10 cellular contexts compared by ENCODE assay signal in genomic region chr5:59496524-59497134, GRCh38.
DNase-seq lines count a peak whose midpoint lies in the region; ATAC-seq, FAIRE-seq and TF ChIP-seq lines count a peak whose summit lies in the region.
"Had no signal": no experiment of that assay in that cellular context is flagged by ENCODE, and none has a peak within 500 bp of the region (broad histone marks: within the 10 kb centered on the region; RNA-seq: fewer than 3 reads in every experiment).

No MANE protein-coding gene starts in this region.

- H3F3A ChIP-seq in SU-DHL-6 (ENCODE audit: insufficient read depth): no peaks in the 10 kb centered on the region

- no peaks in the 10 kb centered on the region for H4K20me1 ChIP-seq in SU-DHL-6 (ENCODE audit: low read depth, low read length)
- H4K20me1 ChIP-seq in HepG2 (ENCODE audit: insufficient read depth, low read length): no peaks in the 10 kb centered on the region

- H3K79me2 ChIP-seq in SU-DHL-6 (ENCODE audit: insufficient read depth, low read length) (no peaks in the 10 kb centered on the region), HepG2 (ENCODE audit: insufficient read depth, low read length) (no peaks in the 10 kb centered on the region)

- no peak overlapping the region for H3K27ac Mint-ChIP-seq in CD8-positive, alpha-beta T cell
- H3K27ac Mint-ChIP-seq: IgD-negative memory B cell had no signal

- H3K4me3 Mint-ChIP-seq in CD8-positive, alpha-beta T cell: no peak overlapping the region
- H3K4me3 Mint-ChIP-seq: brain, IgD-negative memory B cell had no signal

- H3K4me1 ChIP-seq in HepG2 (ENCODE audit: insufficient read depth, low read length): no peaks in the 10 kb centered on the region
- H3K4me1 ChIP-seq in CD8-positive, alpha-beta T cell (ENCODE audit: insufficient read depth, low read length): no peaks in the 10 kb centered on the region

- peaks cover 5% of the 10 kb centered on the region for H3K27me3 Mint-ChIP-seq in CD8-positive, alpha-beta T cell (ENCODE audit: low read depth)

- 52% methylated on average over 6 of the region's 17 CpGs for WGBS in HepG2 (ENCODE audit: low lambda C conversion rate)

- ATAC-seq in HepG2 (no peak; the same call in 2 of the 3 replicates), HG02970 (IDR thresholded peaks at IDR 0.05; ENCODE audit: low FRiP score, unreplicated experiment) (no peak)
- no peak for ATAC-seq in CD8-positive, alpha-beta T cell

- in situ Hi-C loops in HepG2 (cut with HindIII; ENCODE audit: extremely low pct_ligation_motif_present, low pct_unique_long_range_greater_than_20kb): no loop called here

- FAIRE-seq in HepG2 (lab: Jason Lieb, UNC): no peak

- H3K9me2 ChIP-seq in SU-DHL-6 (replicated peaks; ENCODE audit: insufficient read depth, low read length): no peaks in the 10 kb centered on the region

- H2AFZ ChIP-seq in SU-DHL-6 (ENCODE audit: low read depth, low read length, severe bottlenecking) (no peak overlapping the region), HepG2 (ENCODE audit: low read length) (no peak overlapping the region)

- H3K9me3 ChIP-seq in SU-DHL-6 (ENCODE audit: insufficient read depth, low read length): no peaks in the 10 kb centered on the region
- no peaks in the 10 kb centered on the region for H3K9me3 ChIP-seq in HepG2 (ENCODE audit: low read length)
- H3K9me3 ChIP-seq in CD8-positive, alpha-beta T cell (ENCODE audit: low read length): no peaks in the 10 kb centered on the region

- POLR2A ChIA-PET in HepG2 (lab: Yijun Ruan, JAX): no interaction called here
- POLR2A ChIA-PET in CD8-positive, alpha-beta T cell (lab: Charles Lee): interaction anchor here (0.6 to 1.0 kb wide), 2 partner anchors 9 to 26 kb away, joined by 3 read pairs; no protein-coding TSS in a partner anchor

- no peak for TF ChIP-seq RAD21 in HepG2 (CRISPR knock-in tag; IDR thresholded peaks at IDR 0.05)

- peak; percentile 68 for TF ChIP-seq CTCF in GM06990 (IDR thresholded peaks at IDR 0.05; ENCODE audit: insufficient read depth, low read length, poor library complexity, severe bottlenecking)
- peak; percentile 68 for TF ChIP-seq CTCF in SU-DHL-6 (IDR thresholded peaks at IDR 0.05; ENCODE audit: insufficient read depth, low read length, poor library complexity, severe bottlenecking)
- peak; percentile 58 for TF ChIP-seq CTCF in HepG2 (CRISPR knock-in tag; IDR thresholded peaks at IDR 0.05)
- TF ChIP-seq CTCF in CD8-positive, alpha-beta T cell (IDR thresholded peaks at IDR 0.05): no peak

- H3K4me2 ChIP-seq in SU-DHL-6 (ENCODE audit: low read depth, low read length, poor library complexity, severe bottlenecking): no peak overlapping the region
- no peak overlapping the region for H3K4me2 ChIP-seq in HepG2 (ENCODE audit: low read depth, low read length)

- intact Hi-C loops in HepG2 (cut with micrococcal nuclease; ENCODE audit: unreplicated experiment): loop anchor here (5.0 kb wide), 1 partner anchor 109 kb away; no protein-coding TSS in a partner anchor
- intact Hi-C loops in CD8-positive, alpha-beta T cell (cut with DNase I, micrococcal nuclease): no loop called here

- no peak for TF ChIP-seq POLR2A in HepG2 (IDR thresholded peaks at IDR 0.05; ENCODE audit: insufficient read depth in 1 of 2, low read depth in 2 of 2, low read length in 2 of 2)

- H3K9me3 Mint-ChIP-seq in CD8-positive, alpha-beta T cell: no peaks in the 10 kb centered on the region
- H3K9me3 Mint-ChIP-seq: IgD-negative memory B cell had no signal

- CTCF ChIA-PET in HepG2 (lab: Yijun Ruan, JAX; ENCODE audit: low intra/inter-chr PET ratio, low total read pairs): no interaction called here
- CTCF ChIA-PET in CD8-positive, alpha-beta T cell (lab: Charles Lee): no interaction called here

- H3K9ac ChIP-seq in SU-DHL-6 (ENCODE audit: low read length): no peak overlapping the region
- H3K9ac ChIP-seq in HepG2 (ENCODE audit: insufficient read depth, low read depth, low read length): no peak overlapping the region

- H3K36me3 ChIP-seq in GM06990 (ENCODE audit: control insufficient read depth, insufficient read depth, low read length) (no peaks in the 10 kb centered on the region), H7 (replicated peaks; ENCODE audit: control insufficient read depth, insufficient read depth, low read length) (no peaks in the 10 kb centered on the region), SU-DHL-6 (ENCODE audit: low read length) (no peaks in the 10 kb centered on the region), HepG2 (replicated peaks in 1 of 2; ENCODE audit: control insufficient read depth in 1 of 2, insufficient read depth in 2 of 2, low read length in 2 of 2) (no peaks in the 10 kb centered on the region)
- no peaks in the 10 kb centered on the region for H3K36me3 ChIP-seq in CD8-positive, alpha-beta T cell (ENCODE audit: insufficient read depth, low read length)

- H3K4me1 Mint-ChIP-seq in CD8-positive, alpha-beta T cell (ENCODE audit: low read depth): no peaks in the 10 kb centered on the region

- TF ChIP-seq EP300 in HepG2 (IDR thresholded peaks at IDR 0.05; ENCODE audit: low read depth in 2 of 2, low read length in 2 of 2) (no peak), HepG2 (CRISPR knock-in tag; IDR thresholded peaks at IDR 0.05; ENCODE audit: borderline replicate concordance) (no peak)

- H3K27ac ChIP-seq in SU-DHL-6 (ENCODE audit: low read depth, low read length) (no peak overlapping the region), HepG2 (ENCODE audit: extremely low read length, insufficient read depth, low read length) (no peak overlapping the region)
- no peak overlapping the region for H3K27ac ChIP-seq in CD8-positive, alpha-beta T cell (ENCODE audit: low read depth, low read length)

- H3K36me3 Mint-ChIP-seq in CD8-positive, alpha-beta T cell: no peaks in the 10 kb centered on the region

- H3K4me3 ChIP-seq in GM06990 (replicated peaks; ENCODE audit: low read depth, low read length) (no peak overlapping the region), H7 (ENCODE audit: insufficient read depth, low read depth, low read length) (no peak overlapping the region), SU-DHL-6 (ENCODE audit: insufficient read depth, low read length, poor library complexity, severe bottlenecking) (no peak overlapping the region), HepG2 (replicated peaks in 1 of 3; ENCODE audit: insufficient read depth in 1 of 3, low read depth in 2 of 3, low read length in 3 of 3) (no peak overlapping the region)
- no peak overlapping the region for H3K4me3 ChIP-seq in CD8-positive, alpha-beta T cell (ENCODE audit: low read depth, low read length)

- DNase-seq in GM06990 (ENCODE audit: extremely low read depth, insufficient read length) (peak; percentile 7), H7 (peak; percentile 34), HepG2 (ENCODE audit: low spot score) (no peak), mesenteric fat pad (ENCODE audit: low spot score) (no peak), GF-D8 (lab: John Stamatoyannopoulos, UW) (no peak)
- no peak for DNase-seq in CD8-positive, alpha-beta T cell

- BruUV-seq in HepG2 (replicated peaks; lab: Mats Ljungman, UMichigan): no TSS peak

- H3K27me3 ChIP-seq in GM06990 (replicated peaks; ENCODE audit: control insufficient read depth, insufficient read depth, low read length) (no peaks in the 10 kb centered on the region), H7 (ENCODE audit: control insufficient read depth, insufficient read depth, low read length) (no peaks in the 10 kb centered on the region), SU-DHL-6 (ENCODE audit: low read length) (no peaks in the 10 kb centered on the region), HepG2 (ENCODE audit: control insufficient read depth in 1 of 2, insufficient read depth in 2 of 2, low read length in 2 of 2) (no peaks in the 10 kb centered on the region)
- H3K27me3 ChIP-seq in CD8-positive, alpha-beta T cell (ENCODE audit: insufficient read depth, low read length): no peaks in the 10 kb centered on the region

TF ChIP-seq in HepG2, 621 proteins besides CTCF, POLR2A, EP300 and RAD21:
- TF ChIP-seq SMC3 (IDR thresholded peaks at IDR 0.05; ENCODE audit: low read length): peak; percentile 16; the same call in 1 of the 2 replicates
- TF ChIP-seq FOXK2 (IDR thresholded peaks at IDR 0.05): no peak

Comparison
In these comparisons a context has a peak if more than half of its experiments do, and no peak if none do; other contexts are left out.
1. DNase-seq: peak in GM06990 (single experiment) and H7 (single experiment); none in HepG2 (single experiment), CD8-positive, alpha-beta T cell (0 of 7), mesenteric fat pad (single experiment) and GF-D8 (single experiment).